ENCODE assay signal across 8 cellular contexts in the genomic region with DNA sequence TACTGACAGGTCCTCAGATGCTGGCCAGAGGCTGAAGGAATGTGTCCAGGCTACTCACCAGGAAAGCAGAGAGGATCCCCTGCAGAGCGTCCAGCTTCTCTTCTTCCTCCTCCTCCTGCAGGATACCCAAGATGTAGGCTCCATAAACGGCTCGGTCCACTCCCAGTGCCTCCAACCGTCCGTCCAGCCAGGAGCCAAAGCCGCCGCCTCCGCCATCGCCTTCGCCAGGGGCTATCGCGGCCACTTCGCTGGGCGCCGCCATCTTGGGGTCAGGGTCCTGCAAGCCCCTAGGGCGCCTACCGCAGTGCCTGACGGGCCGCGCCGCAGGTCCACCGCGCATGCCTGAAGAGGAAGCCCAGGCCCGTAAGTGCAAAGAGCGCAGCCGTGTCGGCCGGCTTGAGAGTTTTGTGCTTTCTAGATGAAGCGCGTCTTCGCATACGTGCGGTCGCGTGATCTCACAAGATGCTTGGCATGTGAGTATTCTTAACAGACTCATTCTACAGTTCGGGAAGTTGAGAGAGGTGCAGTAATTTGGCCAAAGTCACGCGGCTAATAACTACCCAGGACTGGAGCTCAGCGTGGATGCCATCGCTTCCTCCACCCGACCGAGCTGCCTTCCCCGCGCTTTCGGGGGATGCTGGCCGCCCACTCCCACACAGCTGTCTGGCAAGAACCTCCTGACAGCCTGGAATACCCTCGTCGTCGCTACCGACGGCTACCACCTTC. TPM values are rescaled to one million over a fixed set of nuclear protein-coding genes. Genes with fewer than 3 reads are reported as not detected.
A peak's percentile ranks its signal among the peaks of the same experiment; 100 is the strongest.
DNase-seq lines count a peak whose midpoint lies in the region; ATAC-seq and TF ChIP-seq lines count a peak whose summit lies in the region.

A gene with protein sequence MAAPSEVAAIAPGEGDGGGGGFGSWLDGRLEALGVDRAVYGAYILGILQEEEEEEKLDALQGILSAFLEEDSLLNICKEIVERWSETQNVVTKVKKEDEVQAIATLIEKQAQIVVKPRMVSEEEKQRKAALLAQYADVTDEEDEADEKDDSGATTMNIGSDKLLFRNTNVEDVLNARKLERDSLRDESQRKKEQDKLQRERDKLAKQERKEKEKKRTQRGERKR (minus strand): TSS at position 285 of the 726 bp plus-strand sequence. CDS start 23 bp downstream, at position 262.

- H3K4me1 Mint-ChIP-seq in natural killer cell, result peaks cover 19 to 25% of the 10 kb centered on the region in 2 donors

- no peaks in the 10 kb centered on the region for H3K36me3 Mint-ChIP-seq in natural killer cell

- intact Hi-C loops in natural killer cell (cut with micrococcal nuclease), result loop anchor here (1.0 kb wide), 1 partner anchor 19 kb away; a partner anchor contains a TSS

- DNase-seq in DMS153 (lab: John Stamatoyannopoulos, UW) (peak; percentile 67), LHCN-M2 (ENCODE audit: low read depth) (peak; percentile 96), RWPE1 (ENCODE audit: low spot score) (peak; percentile 92), fibroblast of mammary gland (ENCODE audit: low read depth) (peak; percentile 95), natural killer cell (peak; percentile 89)
- peak; percentile 84 to 89 for DNase-seq in activated T-helper 1 cell treated with anti-CD3 and anti-CD28 coated beads, Interleukin-2, amount 50 U/mL, for 16 hours (ENCODE audit: low read depth in 1 of 2, low spot score in 1 of 2)
- DNase-seq in stimulated activated naive CD4-positive, alpha-beta T cell (lab: John Stamatoyannopoulos, UW), result peak; percentile 83 to 92 (median 88)

- POLR2A ChIA-PET in RWPE1 (lab: Yijun Ruan, JAX; ENCODE audit: low non-redundant PET), result interaction anchor here (0.6 kb wide), 1 partner anchor 58 kb away, joined by 3 read pairs; no protein-coding TSS in a partner anchor

- peak within 1 kb of the TSS; percentile 100 for H3K4me3 Mint-ChIP-seq in natural killer cell

- no peaks in the 10 kb centered on the region for H3K27me3 Mint-ChIP-seq in natural killer cell (ENCODE audit: low read depth in 2 of 2)

- H3K4me3 ChIP-seq in fibroblast of mammary gland (ENCODE audit: control insufficient read depth, low read depth, low read length), result peak within 1 kb of the TSS; percentile 99

- TF ChIP-seq CTCF in RWPE1 (conservative IDR thresholded peaks at IDR 0.05; ENCODE audit: low read depth) (no peak), fibroblast of mammary gland (conservative IDR thresholded peaks at IDR 0.05; ENCODE audit: control insufficient read depth, insufficient read depth, low read depth, low read length) (no peak), natural killer cell (IDR thresholded peaks at IDR 0.05) (no peak)

- CTCF ChIA-PET in RWPE1 (lab: Yijun Ruan, JAX), result interaction anchor here (0.7 to 1.2 kb wide), 2 partner anchors 15 to 845 kb away, joined by 3 read pairs; no protein-coding TSS in a partner anchor

- peak; percentile 77 for ATAC-seq in GM21786 (IDR thresholded peaks at IDR 0.05; ENCODE audit: unreplicated experiment)
- ATAC-seq in natural killer cell, result peak; percentile 99

- H3K27ac Mint-ChIP-seq in natural killer cell, result peak within 1 kb of the TSS; percentile 92 to 98

- no peaks in the 10 kb centered on the region for H3K9me3 Mint-ChIP-seq in natural killer cell

- peak within 1 kb of the TSS; percentile 93 for H3K27ac ChIP-seq in RWPE1

RNA-seq across cellular contexts. Expression of the gene that starts here (rescaled TPM):
- 30.1 and 30.7 TPM in 2 replicates for total RNA-seq in LHCN-M2 (2014; rRNA removed)
- polyA plus RNA-seq in LHCN-M2 (2012), result 16.4 TPM
- 10 to 100 TPM; 20.2 to 26.9 (median 23.7) TPM for total RNA-seq in natural killer cell

Comparison
In these comparisons a context has a peak if more than half of its experiments do, and no peak if none do; other contexts are left out.
1. Peak in every context shown above with its lines: DNase-seq, ATAC-seq, H3K4me3 ChIP-seq and H3K27ac ChIP-seq.